In genomic region chr4:139734201-139734874, GRCh38 we compare ENCODE assay signal across 8 cellular contexts.
DNase-seq lines count a peak whose midpoint lies in the region; ATAC-seq and TF ChIP-seq lines count a peak whose summit lies in the region.

No MANE protein-coding gene starts in this region.

- H3K4me1 ChIP-seq in heart left ventricle (peaks cover 0 to 52% (median 32%) of the 10 kb centered on the region in 12 donors), rectal smooth muscle tissue (ENCODE audit: control insufficient read depth, insufficient read depth, low read length) (peaks cover 2% of the 10 kb centered on the region)

- peak overlapping the region; percentile 57 to 76 for H3K4me3 Mint-ChIP-seq in activated T-cell treated with anti-CD3 and anti-CD28 coated beads, Interleukin-2, amount 50 U/mL, for 72 hours
- peak overlapping the region; percentile 41 for H3K4me3 Mint-ChIP-seq in activated T-helper 17 cell treated with anti-CD3 and anti-CD28 coated beads, Interleukin-2, amount 50 U/mL, for 72 hours

- H3K9ac ChIP-seq in rectal smooth muscle tissue (ENCODE audit: low read length), result no peak overlapping the region

- no peak for ATAC-seq in activated T-cell treated with anti-CD3 and anti-CD28 coated beads, Interleukin-2, amount 50 U/mL, for 72 hours (replicated peaks in 1 of 2)
- no peak for ATAC-seq in activated T-helper 17 cell treated with anti-CD3 and anti-CD28 coated beads, Interleukin-2, amount 50 U/mL, for 72 hours (replicated peaks)
- ATAC-seq in heart left ventricle (peak in 2 of 4 donors; percentile 4 to 41), HG02970 (IDR thresholded peaks at IDR 0.05; ENCODE audit: low FRiP score, unreplicated experiment) (no peak)

- H3K9me3 ChIP-seq in heart left ventricle, result no peaks in the 10 kb centered on the region

- no peak for DNase-seq in activated T-cell treated with anti-CD3 and anti-CD28 coated beads, Interleukin-2, amount 50 U/mL, for 72 hours
- DNase-seq in activated T-cell treated with anti-CD3 and anti-CD28 coated beads, Interleukin-2, amount 50 U/mL, for 48 hours, result no peak
- no peak for DNase-seq in heart left ventricle
- no peak for DNase-seq in stimulated activated CD8-positive, alpha-beta memory T cell treated with anti-CD3 and anti-CD28 coated beads, Interleukin-4, amount 100 ng/mL, for 48 hours
- DNase-seq in DMS114 treated with DMSO at 0.1 percent for 48 hours (lab: John Stamatoyannopoulos, UW; ENCODE audit: unreplicated experiment), result no peak

- H3K4me3 ChIP-seq in heart left ventricle (peak overlapping the region; percentile 3 to 70 (median 54)), rectal smooth muscle tissue (ENCODE audit: low read length) (peak overlapping the region; percentile 49)

- no peak for TF ChIP-seq POLR2A in heart left ventricle (IDR thresholded peaks at IDR 0.05)

- H3K36me3 ChIP-seq in heart left ventricle, result peaks cover 0 to 4% (median 0%) of the 10 kb centered on the region in 9 donors
- H3K36me3 ChIP-seq in rectal smooth muscle tissue (ENCODE audit: control insufficient read depth, insufficient read depth, low read length), result no peaks in the 10 kb centered on the region

- no peaks in the 10 kb centered on the region for H3K9me3 Mint-ChIP-seq in activated T-cell treated with anti-CD3 and anti-CD28 coated beads, Interleukin-2, amount 50 U/mL, for 72 hours
- no peaks in the 10 kb centered on the region for H3K9me3 Mint-ChIP-seq in activated T-helper 17 cell treated with anti-CD3 and anti-CD28 coated beads, Interleukin-2, amount 50 U/mL, for 72 hours

- no peak for TF ChIP-seq CTCF in heart left ventricle (IDR thresholded peaks at IDR 0.05)

- WGBS in heart left ventricle, 4 donors, result 7 to 11% (median 8%) methylated on average over 14 of the region's 14 CpGs

- intact Hi-C loops in heart left ventricle (cut with DNase I), result loop anchor here (1.0 to 10.0 kb wide), 21 partner anchors 28 to 598 kb away; partner anchors contain the start of gene MAML3 (in 3 of the 10)

- no peaks in the 10 kb centered on the region for H3K27me3 ChIP-seq in heart left ventricle
- no peaks in the 10 kb centered on the region for H3K27me3 ChIP-seq in rectal smooth muscle tissue (ENCODE audit: control insufficient read depth, insufficient read depth, low read length)

- peaks cover 24% of the 10 kb centered on the region for H3K4me1 Mint-ChIP-seq in activated T-cell treated with anti-CD3 and anti-CD28 coated beads, Interleukin-2, amount 50 U/mL, for 72 hours (ENCODE audit: low read depth)
- peaks cover 3% of the 10 kb centered on the region for H3K4me1 Mint-ChIP-seq in activated T-helper 17 cell treated with anti-CD3 and anti-CD28 coated beads, Interleukin-2, amount 50 U/mL, for 72 hours

- H3K27me3 Mint-ChIP-seq in activated T-cell treated with anti-CD3 and anti-CD28 coated beads, Interleukin-2, amount 50 U/mL, for 72 hours (ENCODE audit: low read depth), result peaks cover 39% of the 10 kb centered on the region
- H3K27me3 Mint-ChIP-seq in activated T-helper 17 cell treated with anti-CD3 and anti-CD28 coated beads, Interleukin-2, amount 50 U/mL, for 72 hours, result peaks cover 41% of the 10 kb centered on the region

- H3K36me3 Mint-ChIP-seq in activated T-cell treated with anti-CD3 and anti-CD28 coated beads, Interleukin-2, amount 50 U/mL, for 72 hours (ENCODE audit: insufficient read depth in 2 of 2), result no peaks in the 10 kb centered on the region
- no peaks in the 10 kb centered on the region for H3K36me3 Mint-ChIP-seq in activated T-helper 17 cell treated with anti-CD3 and anti-CD28 coated beads, Interleukin-2, amount 50 U/mL, for 72 hours (ENCODE audit: low read depth)

- peak overlapping the region; percentile 53 to 93 (median 82) for H3K27ac ChIP-seq in heart left ventricle
- H3K27ac ChIP-seq in rectal smooth muscle tissue (ENCODE audit: low read depth, low read length), result peak overlapping the region; percentile 83

- no peak overlapping the region for H3K27ac Mint-ChIP-seq in activated T-cell treated with anti-CD3 and anti-CD28 coated beads, Interleukin-2, amount 50 U/mL, for 72 hours
- no peak overlapping the region for H3K27ac Mint-ChIP-seq in activated T-helper 17 cell treated with anti-CD3 and anti-CD28 coated beads, Interleukin-2, amount 50 U/mL, for 72 hours
